In the genomic region with DNA sequence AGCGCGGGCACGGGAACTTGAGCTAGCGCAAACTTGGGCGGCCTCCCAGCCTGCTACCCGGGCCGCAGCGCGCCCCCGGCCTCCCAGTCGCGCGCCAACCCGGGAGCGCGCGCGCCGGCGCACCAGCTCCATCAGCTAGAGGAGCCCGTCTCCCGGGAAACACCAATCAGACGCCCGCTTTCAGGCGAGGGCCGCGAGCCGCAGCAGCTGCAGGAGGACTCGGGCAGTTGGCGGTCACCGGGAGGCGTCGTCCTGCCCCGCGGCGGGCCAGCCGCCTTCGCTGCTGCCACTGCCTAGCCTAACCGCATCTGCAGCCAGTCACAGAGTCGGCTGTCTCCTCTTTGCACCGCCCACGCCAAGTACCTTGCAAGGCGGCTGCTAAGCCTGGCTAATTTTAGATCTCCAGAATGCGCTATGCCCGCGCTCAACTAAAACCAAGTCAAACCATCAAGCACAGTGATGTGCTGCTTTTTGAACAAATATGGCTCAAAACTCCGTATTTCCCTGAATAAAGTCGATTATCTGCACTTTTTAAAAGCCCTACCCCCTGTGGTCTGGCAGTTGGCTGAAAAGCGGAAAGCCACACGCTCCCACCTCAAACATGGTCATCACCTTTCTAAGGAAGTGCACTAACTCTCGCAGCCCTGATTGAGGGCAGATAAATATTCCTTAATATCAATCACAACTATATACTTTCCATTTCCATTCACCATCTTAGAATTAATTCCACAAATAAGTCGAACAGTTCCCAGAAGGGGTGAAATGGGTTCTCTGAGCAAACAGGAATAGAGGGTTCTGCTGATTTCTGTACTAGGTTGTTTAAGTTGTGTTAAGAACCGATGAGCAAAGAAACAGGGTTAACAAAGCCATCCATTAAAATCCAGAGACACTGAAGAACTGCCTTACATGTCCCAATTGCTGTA, we compare ENCODE assay signal across 9 cellular contexts.
DNase-seq lines count a peak whose midpoint lies in the region; ATAC-seq, FAIRE-seq and TF ChIP-seq lines count a peak whose summit lies in the region.
"Had no signal": no experiment of that assay in that cellular context is flagged by ENCODE, and none has a peak within 500 bp of the region (broad histone marks: within the 10 kb centered on the region; RNA-seq: fewer than 3 reads in every experiment).

No MANE protein-coding gene starts in this region.

- H3K4me1 Mint-ChIP-seq in endothelial cell (ENCODE audit: unreplicated experiment): peaks cover 21% of the 10 kb centered on the region

- H3F3A ChIP-seq in SU-DHL-6 (ENCODE audit: insufficient read depth): peaks cover 11% of the 10 kb centered on the region

- H3K9me2 ChIP-seq in SU-DHL-6 (replicated peaks; ENCODE audit: insufficient read depth, low read length): no peaks in the 10 kb centered on the region

- peak overlapping the region; percentile 52 for H3K27ac ChIP-seq in SU-DHL-6 (ENCODE audit: low read depth, low read length)

- peak overlapping the region; percentile 72 for H3K4me3 Mint-ChIP-seq in endothelial cell (ENCODE audit: unreplicated experiment)

- no peaks in the 10 kb centered on the region for H3K9me3 ChIP-seq in SU-DHL-6 (ENCODE audit: insufficient read depth, low read length)
- no peaks in the 10 kb centered on the region for H3K9me3 ChIP-seq in mucosa of descending colon

- FAIRE-seq in GM12892 (lab: Jason Lieb, UNC): peak; percentile 92
- FAIRE-seq: TTC549 had no signal

- no peak for TF ChIP-seq CTCF in AG10803 (conservative IDR thresholded peaks at IDR 0.05; ENCODE audit: low read length)
- TF ChIP-seq CTCF in SU-DHL-6 (IDR thresholded peaks at IDR 0.05; ENCODE audit: insufficient read depth, low read length, poor library complexity, severe bottlenecking): no peak
- TF ChIP-seq CTCF in endothelial cell (IDR thresholded peaks at IDR 0.05; ENCODE audit: unreplicated experiment): no peak
- TF ChIP-seq CTCF in mucosa of descending colon (IDR thresholded peaks at IDR 0.05): no peak

- peak overlapping the region; percentile 59 for H3K4me2 ChIP-seq in SU-DHL-6 (ENCODE audit: low read depth, low read length, poor library complexity, severe bottlenecking)

- H3K4me3 ChIP-seq in AG10803 (ENCODE audit: low read length): peak overlapping the region; percentile 54
- peak overlapping the region; percentile 44 for H3K4me3 ChIP-seq in SU-DHL-6 (ENCODE audit: insufficient read depth, low read length, poor library complexity, severe bottlenecking)
- no peak overlapping the region for H3K4me3 ChIP-seq in mucosa of descending colon

- no peak overlapping the region for H3K27ac Mint-ChIP-seq in endothelial cell (ENCODE audit: unreplicated experiment)

- peaks cover 6% of the 10 kb centered on the region for H3K27me3 Mint-ChIP-seq in endothelial cell (ENCODE audit: unreplicated experiment)

- H3K36me3 ChIP-seq in SU-DHL-6 (ENCODE audit: low read length): no peaks in the 10 kb centered on the region
- H3K36me3 ChIP-seq in mucosa of descending colon (ENCODE audit: low read depth): no peaks in the 10 kb centered on the region

- no peaks in the 10 kb centered on the region for H3K79me2 ChIP-seq in SU-DHL-6 (ENCODE audit: insufficient read depth, low read length)

- intact Hi-C loops in mucosa of descending colon (cut with DNase I, micrococcal nuclease): no loop called here

- no peaks in the 10 kb centered on the region for H3K27me3 ChIP-seq in SU-DHL-6 (ENCODE audit: low read length)

- H3K9ac ChIP-seq in SU-DHL-6 (ENCODE audit: low read length): peak overlapping the region; percentile 46

- ATAC-seq in HG02642 (IDR thresholded peaks at IDR 0.05; ENCODE audit: poor library complexity, unreplicated experiment): peak; percentile 80
- peak; percentile 92 for ATAC-seq in mucosa of descending colon

- DNase-seq in AG10803 (ENCODE audit: low read depth) (peak; percentile 60), GM12892 (ENCODE audit: insufficient read length) (peak; percentile 64), MV-4-11 (lab: John Stamatoyannopoulos, UW) (peak; percentile 74), endothelial cell (ENCODE audit: low spot score) (peak; percentile 81), mucosa of descending colon (peak; percentile 51 to 77 (median 52)), 8988T (no peak)

- no peaks in the 10 kb centered on the region for H4K20me1 ChIP-seq in SU-DHL-6 (ENCODE audit: low read depth, low read length)

- no peak for TF ChIP-seq POLR2A in GM12892 (IDR thresholded peaks at IDR 0.05; ENCODE audit: low read depth, low read length)

- H3K36me3 Mint-ChIP-seq in endothelial cell (ENCODE audit: low read depth, unreplicated experiment): no peaks in the 10 kb centered on the region

- peak overlapping the region; percentile 69 for H2AFZ ChIP-seq in SU-DHL-6 (ENCODE audit: low read depth, low read length, severe bottlenecking)

- peaks cover 9% of the 10 kb centered on the region for H3K4me1 ChIP-seq in mucosa of descending colon (ENCODE audit: low read depth)

- H3K9me3 Mint-ChIP-seq in endothelial cell (ENCODE audit: unreplicated experiment): no peaks in the 10 kb centered on the region
